In the genomic region with DNA sequence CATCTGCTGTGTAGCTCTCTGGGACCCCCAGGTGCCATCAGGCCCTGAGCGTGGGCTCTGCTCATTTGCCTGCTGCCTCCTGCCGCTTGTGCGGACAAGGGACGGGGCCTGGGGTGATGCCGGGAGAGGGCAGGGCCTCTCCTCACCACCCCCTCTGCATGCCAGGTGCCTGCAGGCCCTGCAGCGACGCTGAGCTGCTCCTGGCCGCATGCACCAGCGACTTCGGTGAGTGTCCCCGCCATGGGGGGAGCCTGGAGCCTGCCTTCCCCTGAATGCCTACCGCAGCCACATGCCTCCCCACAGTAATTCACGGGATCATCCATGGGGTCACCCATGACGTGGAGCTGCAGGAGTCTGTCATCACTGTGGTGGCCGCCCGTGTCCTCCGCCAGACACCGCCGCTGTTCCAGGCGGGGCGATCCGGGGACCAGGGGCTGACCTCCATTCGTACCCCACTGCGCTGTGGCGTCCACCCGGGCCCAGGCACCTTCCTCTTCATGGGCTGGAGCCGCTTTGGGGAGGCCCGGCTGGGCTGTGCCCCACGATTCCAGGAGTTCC, we compare ENCODE assay signal across 1 cellular context.
TF ChIP-seq lines count a peak whose summit lies in the region.

No MANE protein-coding gene starts in this region.

TF ChIP-seq in H1, 55 proteins besides CTCF, POLR2A, EP300 and RAD21:
- no peak for TF ChIP-seq EZH2 (IDR thresholded peaks at IDR 0.05; ENCODE audit: low read depth, low read length, severe bottlenecking)
- no peak for TF ChIP-seq PHF8 (conservative IDR thresholded peaks at IDR 0.05; ENCODE audit: low read depth, low read length)
- no peak for TF ChIP-seq CBX8 (IDR thresholded peaks at IDR 0.05; ENCODE audit: borderline replicate concordance, low read depth, low read length)
- no peak for TF ChIP-seq FOSL1 (IDR thresholded peaks at IDR 0.05; ENCODE audit: insufficient read depth, low read depth, low read length)
- TF ChIP-seq, protein P1, sequence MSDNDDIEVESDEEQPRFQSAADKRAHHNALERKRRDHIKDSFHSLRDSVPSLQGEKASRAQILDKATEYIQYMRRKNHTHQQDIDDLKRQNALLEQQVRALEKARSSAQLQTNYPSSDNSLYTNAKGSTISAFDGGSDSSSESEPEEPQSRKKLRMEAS (IDR thresholded peaks at IDR 0.05) = no peak
- no peak for TF ChIP-seq SRF (IDR thresholded peaks at IDR 0.05; ENCODE audit: low read depth, low read length)
- TF ChIP-seq SP4 (IDR thresholded peaks at IDR 0.05; ENCODE audit: low read length) = no peak
- TF ChIP-seq SP2 (IDR thresholded peaks at IDR 0.05; ENCODE audit: low read length) = no peak
- TF ChIP-seq, protein P2, sequence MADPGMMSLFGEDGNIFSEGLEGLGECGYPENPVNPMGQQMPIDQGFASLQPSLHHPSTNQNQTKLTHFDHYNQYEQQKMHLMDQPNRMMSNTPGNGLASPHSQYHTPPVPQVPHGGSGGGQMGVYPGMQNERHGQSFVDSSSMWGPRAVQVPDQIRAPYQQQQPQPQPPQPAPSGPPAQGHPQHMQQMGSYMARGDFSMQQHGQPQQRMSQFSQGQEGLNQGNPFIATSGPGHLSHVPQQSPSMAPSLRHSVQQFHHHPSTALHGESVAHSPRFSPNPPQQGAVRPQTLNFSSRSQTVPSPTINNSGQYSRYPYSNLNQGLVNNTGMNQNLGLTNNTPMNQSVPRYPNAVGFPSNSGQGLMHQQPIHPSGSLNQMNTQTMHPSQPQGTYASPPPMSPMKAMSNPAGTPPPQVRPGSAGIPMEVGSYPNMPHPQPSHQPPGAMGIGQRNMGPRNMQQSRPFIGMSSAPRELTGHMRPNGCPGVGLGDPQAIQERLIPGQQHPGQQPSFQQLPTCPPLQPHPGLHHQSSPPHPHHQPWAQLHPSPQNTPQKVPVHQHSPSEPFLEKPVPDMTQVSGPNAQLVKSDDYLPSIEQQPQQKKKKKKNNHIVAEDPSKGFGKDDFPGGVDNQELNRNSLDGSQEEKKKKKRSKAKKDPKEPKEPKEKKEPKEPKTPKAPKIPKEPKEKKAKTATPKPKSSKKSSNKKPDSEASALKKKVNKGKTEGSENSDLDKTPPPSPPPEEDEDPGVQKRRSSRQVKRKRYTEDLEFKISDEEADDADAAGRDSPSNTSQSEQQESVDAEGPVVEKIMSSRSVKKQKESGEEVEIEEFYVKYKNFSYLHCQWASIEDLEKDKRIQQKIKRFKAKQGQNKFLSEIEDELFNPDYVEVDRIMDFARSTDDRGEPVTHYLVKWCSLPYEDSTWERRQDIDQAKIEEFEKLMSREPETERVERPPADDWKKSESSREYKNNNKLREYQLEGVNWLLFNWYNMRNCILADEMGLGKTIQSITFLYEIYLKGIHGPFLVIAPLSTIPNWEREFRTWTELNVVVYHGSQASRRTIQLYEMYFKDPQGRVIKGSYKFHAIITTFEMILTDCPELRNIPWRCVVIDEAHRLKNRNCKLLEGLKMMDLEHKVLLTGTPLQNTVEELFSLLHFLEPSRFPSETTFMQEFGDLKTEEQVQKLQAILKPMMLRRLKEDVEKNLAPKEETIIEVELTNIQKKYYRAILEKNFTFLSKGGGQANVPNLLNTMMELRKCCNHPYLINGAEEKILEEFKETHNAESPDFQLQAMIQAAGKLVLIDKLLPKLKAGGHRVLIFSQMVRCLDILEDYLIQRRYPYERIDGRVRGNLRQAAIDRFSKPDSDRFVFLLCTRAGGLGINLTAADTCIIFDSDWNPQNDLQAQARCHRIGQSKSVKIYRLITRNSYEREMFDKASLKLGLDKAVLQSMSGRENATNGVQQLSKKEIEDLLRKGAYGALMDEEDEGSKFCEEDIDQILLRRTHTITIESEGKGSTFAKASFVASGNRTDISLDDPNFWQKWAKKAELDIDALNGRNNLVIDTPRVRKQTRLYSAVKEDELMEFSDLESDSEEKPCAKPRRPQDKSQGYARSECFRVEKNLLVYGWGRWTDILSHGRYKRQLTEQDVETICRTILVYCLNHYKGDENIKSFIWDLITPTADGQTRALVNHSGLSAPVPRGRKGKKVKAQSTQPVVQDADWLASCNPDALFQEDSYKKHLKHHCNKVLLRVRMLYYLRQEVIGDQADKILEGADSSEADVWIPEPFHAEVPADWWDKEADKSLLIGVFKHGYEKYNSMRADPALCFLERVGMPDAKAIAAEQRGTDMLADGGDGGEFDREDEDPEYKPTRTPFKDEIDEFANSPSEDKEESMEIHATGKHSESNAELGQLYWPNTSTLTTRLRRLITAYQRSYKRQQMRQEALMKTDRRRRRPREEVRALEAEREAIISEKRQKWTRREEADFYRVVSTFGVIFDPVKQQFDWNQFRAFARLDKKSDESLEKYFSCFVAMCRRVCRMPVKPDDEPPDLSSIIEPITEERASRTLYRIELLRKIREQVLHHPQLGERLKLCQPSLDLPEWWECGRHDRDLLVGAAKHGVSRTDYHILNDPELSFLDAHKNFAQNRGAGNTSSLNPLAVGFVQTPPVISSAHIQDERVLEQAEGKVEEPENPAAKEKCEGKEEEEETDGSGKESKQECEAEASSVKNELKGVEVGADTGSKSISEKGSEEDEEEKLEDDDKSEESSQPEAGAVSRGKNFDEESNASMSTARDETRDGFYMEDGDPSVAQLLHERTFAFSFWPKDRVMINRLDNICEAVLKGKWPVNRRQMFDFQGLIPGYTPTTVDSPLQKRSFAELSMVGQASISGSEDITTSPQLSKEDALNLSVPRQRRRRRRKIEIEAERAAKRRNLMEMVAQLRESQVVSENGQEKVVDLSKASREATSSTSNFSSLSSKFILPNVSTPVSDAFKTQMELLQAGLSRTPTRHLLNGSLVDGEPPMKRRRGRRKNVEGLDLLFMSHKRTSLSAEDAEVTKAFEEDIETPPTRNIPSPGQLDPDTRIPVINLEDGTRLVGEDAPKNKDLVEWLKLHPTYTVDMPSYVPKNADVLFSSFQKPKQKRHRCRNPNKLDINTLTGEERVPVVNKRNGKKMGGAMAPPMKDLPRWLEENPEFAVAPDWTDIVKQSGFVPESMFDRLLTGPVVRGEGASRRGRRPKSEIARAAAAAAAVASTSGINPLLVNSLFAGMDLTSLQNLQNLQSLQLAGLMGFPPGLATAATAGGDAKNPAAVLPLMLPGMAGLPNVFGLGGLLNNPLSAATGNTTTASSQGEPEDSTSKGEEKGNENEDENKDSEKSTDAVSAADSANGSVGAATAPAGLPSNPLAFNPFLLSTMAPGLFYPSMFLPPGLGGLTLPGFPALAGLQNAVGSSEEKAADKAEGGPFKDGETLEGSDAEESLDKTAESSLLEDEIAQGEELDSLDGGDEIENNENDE (IDR thresholded peaks at IDR 0.05; ENCODE audit: insufficient replicate concordance, low read length) = no peak
- no peak for TF ChIP-seq BCL11A (IDR thresholded peaks at IDR 0.05; ENCODE audit: low read depth in 2 of 2, low read length in 2 of 2)
- no peak for TF ChIP-seq SUZ12 (IDR thresholded peaks at IDR 0.05; ENCODE audit: low read length)
- no peak for TF ChIP-seq ZNF274 (IDR thresholded peaks at IDR 0.05; ENCODE audit: borderline replicate concordance, extremely low read depth, low read length)
- TF ChIP-seq, protein P3, sequence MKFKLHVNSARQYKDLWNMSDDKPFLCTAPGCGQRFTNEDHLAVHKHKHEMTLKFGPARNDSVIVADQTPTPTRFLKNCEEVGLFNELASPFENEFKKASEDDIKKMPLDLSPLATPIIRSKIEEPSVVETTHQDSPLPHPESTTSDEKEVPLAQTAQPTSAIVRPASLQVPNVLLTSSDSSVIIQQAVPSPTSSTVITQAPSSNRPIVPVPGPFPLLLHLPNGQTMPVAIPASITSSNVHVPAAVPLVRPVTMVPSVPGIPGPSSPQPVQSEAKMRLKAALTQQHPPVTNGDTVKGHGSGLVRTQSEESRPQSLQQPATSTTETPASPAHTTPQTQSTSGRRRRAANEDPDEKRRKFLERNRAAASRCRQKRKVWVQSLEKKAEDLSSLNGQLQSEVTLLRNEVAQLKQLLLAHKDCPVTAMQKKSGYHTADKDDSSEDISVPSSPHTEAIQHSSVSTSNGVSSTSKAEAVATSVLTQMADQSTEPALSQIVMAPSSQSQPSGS (IDR thresholded peaks at IDR 0.05; ENCODE audit: low read length) = no peak
- TF ChIP-seq CEBPB (IDR thresholded peaks at IDR 0.05; ENCODE audit: low read depth, low read length) = no peak
- no peak for TF ChIP-seq TCF12 (IDR thresholded peaks at IDR 0.05; ENCODE audit: low read depth, low read length)
- TF ChIP-seq KDM5A (IDR thresholded peaks at IDR 0.05; ENCODE audit: low read length) = no peak
- TF ChIP-seq TAF7 (optimal IDR thresholded peaks at IDR 0.05; ENCODE audit: borderline replicate concordance, low read depth, low read length) = no peak
- TF ChIP-seq E2F6 (IDR thresholded peaks at IDR 0.05) = no peak
